Comparison of ENCODE assay signal across 20 cellular contexts in genomic region chr2:46656640-46657039, GRCh38. TPM values are rescaled to one million over a fixed set of nuclear protein-coding genes. Genes with fewer than 3 reads are reported as not detected.
DNase-seq lines count a peak whose midpoint lies in the region; ATAC-seq and TF ChIP-seq lines count a peak whose summit lies in the region.
"Had no signal": no experiment of that assay in that cellular context is flagged by ENCODE, and none has a peak within 500 bp of the region (broad histone marks: within the 10 kb centered on the region; RNA-seq: fewer than 3 reads in every experiment).

No MANE protein-coding gene starts in this region.

- H3K9me3 Mint-ChIP-seq in endothelial cell (ENCODE audit: unreplicated experiment) = no peaks in the 10 kb centered on the region
- H3K9me3 Mint-ChIP-seq in H9 = no peaks in the 10 kb centered on the region
- H3K9me3 Mint-ChIP-seq: neural crest cell had no signal

- H3K4me1 ChIP-seq in left ventricle myocardium inferior (peaks cover 18% of the 10 kb centered on the region), osteoblast (ENCODE audit: insufficient read depth, low read length) (peaks cover 44% of the 10 kb centered on the region), aorta (ENCODE audit: control insufficient read depth in 1 of 2, insufficient read depth in 2 of 2, low read length in 2 of 2) (peaks cover 0 to 3% of the 10 kb centered on the region in 2 donors), H9 (ENCODE audit: insufficient read depth, low read length) (no peaks in the 10 kb centered on the region)

- H3K14ac ChIP-seq in H9 (ENCODE audit: insufficient read depth, low read length) = no peak overlapping the region

- H3K27me3 Mint-ChIP-seq in endothelial cell (ENCODE audit: unreplicated experiment) (no peaks in the 10 kb centered on the region), H9 (ENCODE audit: low read depth) (peaks cover 2% of the 10 kb centered on the region; the same call in 1 of the 2 replicates)
- H3K27me3 Mint-ChIP-seq: progenitor cell of endocrine pancreas had no signal

- no peak overlapping the region for H4K91ac ChIP-seq in H9 (ENCODE audit: insufficient read length, low read depth, low read length)

- no peaks in the 10 kb centered on the region for H3K36me3 ChIP-seq in left ventricle myocardium inferior
- no peaks in the 10 kb centered on the region for H3K36me3 ChIP-seq in osteoblast (ENCODE audit: insufficient read depth, low read length)
- no peaks in the 10 kb centered on the region for H3K36me3 ChIP-seq in aorta (ENCODE audit: control insufficient read depth in 1 of 2, insufficient read depth in 2 of 2, low read length in 1 of 2)

- no peak for DNase-seq in left ventricle myocardium inferior
- DNase-seq in cardiac septum (ENCODE audit: low spot score) = no peak
- DNase-seq in endothelial cell (ENCODE audit: low spot score) = no peak
- DNase-seq in osteoblast (ENCODE audit: insufficient read length, low spot score, missing footprints) = no peak
- no peak for DNase-seq in aorta
- no peak for DNase-seq in H9
- DNase-seq: activated T-cell treated with anti-CD3 and anti-CD28 coated beads, Interleukin-2, amount 50 U/mL, for 1 hour; amniotic stem cell; central memory CD4-positive, alpha-beta T cell; NCI-H2081 treated with DMSO at 0.1 percent for 48 hours; stimulated activated CD4-positive, alpha-beta T cell treated with anti-CD3 and anti-CD28 coated beads, Interleukin-4, amount 100 ng/mL, for 24 hours; T1000 had no signal

- TF ChIP-seq CTCF in left ventricle myocardium inferior (IDR thresholded peaks at IDR 0.05; ENCODE audit: borderline replicate concordance) (no peak), endothelial cell (IDR thresholded peaks at IDR 0.05; ENCODE audit: unreplicated experiment) (no peak), osteoblast (IDR thresholded peaks at IDR 0.05; ENCODE audit: extremely low read depth, low read depth, low read length) (no peak), H9 (conservative IDR thresholded peaks at IDR 0.05) (no peak)

- H3K4me3 Mint-ChIP-seq in endothelial cell (ENCODE audit: unreplicated experiment) (no peak overlapping the region), H9 (no peak overlapping the region; a peak in 1 of 5 replicates)
- H3K4me3 Mint-ChIP-seq: activated CD8-positive, alpha-beta T cell treated with anti-CD3 and anti-CD28 coated beads, Interleukin-2, amount 10 ng/mL, durations not matched to agents 7 days and 5 days; neural crest cell had no signal

- no peaks in the 10 kb centered on the region for H3K79me1 ChIP-seq in H9 (ENCODE audit: insufficient read depth, low read depth, low read length, poor library complexity, severe bottlenecking)

- no peak overlapping the region for H3T11ph ChIP-seq in H9 (ENCODE audit: low read length)

- H3K27ac Mint-ChIP-seq in endothelial cell (ENCODE audit: unreplicated experiment) (peak overlapping the region; percentile 6), H9 (no peak overlapping the region)
- H3K27ac Mint-ChIP-seq: activated CD8-positive, alpha-beta T cell treated with anti-CD3 and anti-CD28 coated beads, Interleukin-2, amount 10 ng/mL, durations not matched to agents 7 days and 5 days; progenitor cell of endocrine pancreas had no signal

- H3K9me3 ChIP-seq in left ventricle myocardium inferior (replicated peaks) = no peaks in the 10 kb centered on the region
- H3K9me3 ChIP-seq in osteoblast (ENCODE audit: low read depth, low read length) = no peaks in the 10 kb centered on the region
- no peaks in the 10 kb centered on the region for H3K9me3 ChIP-seq in aorta (ENCODE audit: control insufficient read depth, low read length)
- no peaks in the 10 kb centered on the region for H3K9me3 ChIP-seq in H9 (ENCODE audit: control insufficient read depth, low read depth, low read length)

- H3K4me2 ChIP-seq in osteoblast (ENCODE audit: insufficient read depth, low read length) (peak overlapping the region; percentile 62), H9 (ENCODE audit: insufficient read depth, insufficient read length, low read length) (no peak overlapping the region)

- H3K36me3 Mint-ChIP-seq in endothelial cell (ENCODE audit: low read depth, unreplicated experiment) = no peaks in the 10 kb centered on the region
- no peaks in the 10 kb centered on the region for H3K36me3 Mint-ChIP-seq in H9 (ENCODE audit: insufficient read depth in 1 of 3, low read depth in 3 of 3)

- H3K4me3 ChIP-seq in left ventricle myocardium inferior = no peak overlapping the region
- H3K4me3 ChIP-seq in osteoblast (ENCODE audit: insufficient read depth, low read length) = no peak overlapping the region
- no peak overlapping the region for H3K4me3 ChIP-seq in aorta (ENCODE audit: low read length in 2 of 2)
- H3K4me3 ChIP-seq: GM12878 had no signal

- H2BK20ac ChIP-seq in H9 (ENCODE audit: low read depth, low read length, poor library complexity, severe bottlenecking) = no peak overlapping the region

- 7 to 13% methylated on average over 2 of the region's 2 CpGs for WGBS in aorta, 2 donors
- WGBS in H9 (ENCODE audit: extremely low coverage, insufficient read length, low lambda C conversion rate) = no CpG with 5 or more reads among the region's 2 CpGs

- H3K27me3 ChIP-seq in left ventricle myocardium inferior (ENCODE audit: low read depth) (no peaks in the 10 kb centered on the region), osteoblast (ENCODE audit: insufficient read depth, low read length) (no peaks in the 10 kb centered on the region), aorta (ENCODE audit: control insufficient read depth in 1 of 2, insufficient read depth in 2 of 2, low read length in 1 of 2) (no peaks in the 10 kb centered on the region), H9 (ENCODE audit: insufficient read depth, low read length) (peaks cover 3% of the 10 kb centered on the region; the same call in 1 of the 2 replicates)

- H4K20me1 ChIP-seq in osteoblast (ENCODE audit: insufficient read depth, low read length) = no peaks in the 10 kb centered on the region
- H4K20me1 ChIP-seq in H9 (ENCODE audit: control insufficient read depth, insufficient read depth, insufficient read length) = no peaks in the 10 kb centered on the region

- H3K23ac ChIP-seq in H9 (ENCODE audit: insufficient read length, low read depth, low read length) = no peak overlapping the region

- H2AFZ ChIP-seq in osteoblast (ENCODE audit: low read length) (no peak overlapping the region), H9 (ENCODE audit: low read length) (no peak overlapping the region)

- H4K8ac ChIP-seq in H9 (replicated peaks; ENCODE audit: insufficient read length, low read depth, low read length) = no peak overlapping the region

- H3K4me1 Mint-ChIP-seq in endothelial cell (ENCODE audit: unreplicated experiment) (peaks cover 21% of the 10 kb centered on the region), H9 (peaks cover 2 to 7% of the 10 kb centered on the region in 2 experiments; a peak in 3 of 4 replicates)
- H3K4me1 Mint-ChIP-seq: neural crest cell had no signal

- no peak overlapping the region for H3K9ac ChIP-seq in H9 (ENCODE audit: extremely low read depth, insufficient read length, low read length)

- H3K18ac ChIP-seq in H9 (ENCODE audit: insufficient read length, low read depth, low read length) = no peak overlapping the region

- intact Hi-C loops in left ventricle myocardium inferior (cut with micrococcal nuclease) (loop anchor here (10.0 kb wide), 1 partner anchor 118 kb away; no protein-coding TSS in a partner anchor), cardiac septum (cut with DNase I) (no loop called here), aorta (cut with DNase I) (loop anchor here in 1 of 2 donors (10.0 kb wide), 1 partner anchor 668 kb away; no protein-coding TSS in a partner anchor)

- H3K23me2 ChIP-seq in H9 (ENCODE audit: insufficient read length, low read depth, low read length, poor library complexity, severe bottlenecking) = no peaks in the 10 kb centered on the region

- no peak overlapping the region for H2BK15ac ChIP-seq in H9 (ENCODE audit: low read depth, low read length)

- peak overlapping the region; percentile 18 for H3K27ac ChIP-seq in left ventricle myocardium inferior (replicated peaks)
- peak overlapping the region; percentile 84 for H3K27ac ChIP-seq in osteoblast (ENCODE audit: low read depth, low read length)
- no peak overlapping the region for H3K27ac ChIP-seq in aorta (ENCODE audit: low read depth in 1 of 2, low read length in 2 of 2)
- H3K27ac ChIP-seq in H9 (ENCODE audit: insufficient read length, low read depth, low read length) = no peak overlapping the region
- H3K27ac ChIP-seq: C4-2B had no signal

- peak; percentile 2 for ATAC-seq in aorta (ENCODE audit: low FRiP score)
- ATAC-seq in HG02798 (IDR thresholded peaks at IDR 0.05; ENCODE audit: poor library complexity, unreplicated experiment) = no peak
- no peak for ATAC-seq in HG02759 (IDR thresholded peaks at IDR 0.05; ENCODE audit: unreplicated experiment)
- ATAC-seq: activated CD4-positive, CD25-positive, alpha-beta regulatory T cell treated with anti-CD3 and anti-CD28 coated beads, Interleukin-2, amount 50 U/mL, for 24 hours had no signal

- no peak overlapping the region for H3K4ac ChIP-seq in H9 (ENCODE audit: low read depth, low read length)

- H2AK5ac ChIP-seq in H9 (ENCODE audit: insufficient read length, low read length) = no peak overlapping the region

- no peak overlapping the region for H2BK12ac ChIP-seq in H9 (ENCODE audit: insufficient read length, low read depth, low read length)

- no peak overlapping the region for H4K5ac ChIP-seq in H9 (ENCODE audit: insufficient read length, low read depth, low read length)

- H2BK5ac ChIP-seq in H9 (ENCODE audit: insufficient read length, low read length) = no peak overlapping the region

- peaks cover 8% of the 10 kb centered on the region for H3K79me2 ChIP-seq in osteoblast (ENCODE audit: insufficient read depth, low read length)
- no peaks in the 10 kb centered on the region for H3K79me2 ChIP-seq in H9 (ENCODE audit: insufficient read depth, low read length)

- H2BK120ac ChIP-seq in H9 (ENCODE audit: low read depth, low read length, poor library complexity, severe bottlenecking) = no peak overlapping the region

- H3K56ac ChIP-seq in H9 (ENCODE audit: insufficient read length, low read depth, low read length) = no peak overlapping the region

RNA-seq across cellular contexts. Expression of gene CRIPT, which starts 39.6 kb away (rescaled TPM):
- total RNA-seq in left ventricle myocardium inferior = 19.4 TPM
- 15.8 TPM for total RNA-seq in cardiac septum
- 10.3 TPM for total RNA-seq in endothelial cell (ENCODE audit: unreplicated experiment)
- 28.6 and 29.2 TPM in 2 replicates for total RNA-seq in osteoblast
- 10 to 100 TPM; 14.7 to 15.6 TPM for total RNA-seq in aorta
- polyA plus RNA-seq in aorta = 10 to 100 TPM; 14.5 to 24.9 TPM
- total RNA-seq in H9 (2021) = 13.6 and 15.1 TPM in 2 replicates

RNA-seq across cellular contexts. Expression of gene PIGF, which starts 39.8 kb away (rescaled TPM):
- 10.3 TPM for total RNA-seq in left ventricle myocardium inferior
- 10.9 TPM for total RNA-seq in cardiac septum
- 23.8 TPM for total RNA-seq in endothelial cell (ENCODE audit: unreplicated experiment)
- 16.5 and 16.6 TPM in 2 replicates for total RNA-seq in osteoblast
- total RNA-seq in aorta = 10 to 100 TPM; 13.4 to 19.0 TPM
- 10 to 100 TPM in 1 of 2 donors, 1 to 10 TPM in 1; 6.7 to 15.8 TPM for polyA plus RNA-seq in aorta
- total RNA-seq in H9 (2021) = 29.1 and 32.0 TPM in 2 replicates

RNA-seq across cellular contexts. Expression of gene SOCS5, which starts 42.5 kb away (rescaled TPM):
- total RNA-seq in left ventricle myocardium inferior (19.7 TPM), cardiac septum (25.3 TPM), endothelial cell (ENCODE audit: unreplicated experiment) (13.4 TPM), osteoblast (124 and 136 TPM in 2 replicates), aorta (10 to 100 TPM; 30.5 to 35.8 TPM), H9 (2021) (14.0 and 15.1 TPM in 2 replicates)
- 10 to 100 TPM; 12.4 to 14.4 TPM for polyA plus RNA-seq in aorta

Comparison
In these comparisons a context has a peak if more than half of its experiments do, and no peak if none do; other contexts are left out.
1. H3K27ac ChIP-seq: peak in left ventricle myocardium inferior (single experiment) and osteoblast (single experiment); none in aorta (0 of 2) and H9 (single experiment).